ENCODE assay signal across 31 cellular contexts in the genomic region with DNA sequence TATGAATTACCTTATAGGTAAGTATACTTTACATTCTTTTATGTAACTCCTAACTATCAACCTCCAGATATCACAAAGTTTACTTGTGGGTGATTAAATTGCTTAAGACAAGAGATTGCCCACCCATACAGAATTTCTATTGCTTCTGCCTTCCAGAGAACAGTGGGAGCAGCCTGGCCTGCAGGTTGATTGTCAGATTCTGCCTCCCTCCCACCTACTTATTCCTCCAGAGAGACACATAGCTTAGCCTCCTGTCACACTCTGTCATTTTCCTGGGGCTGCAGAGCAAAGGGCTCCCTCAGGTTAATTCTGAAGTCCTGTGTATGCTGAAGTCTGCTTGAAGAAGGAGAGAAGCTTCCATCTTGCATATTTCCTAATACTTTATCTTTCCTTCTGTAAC.
"Had no signal": no experiment of that assay in that cellular context is flagged by ENCODE, and none has a peak within 500 bp of the region (broad histone marks: within the 10 kb centered on the region; RNA-seq: fewer than 3 reads in every experiment).

No MANE protein-coding gene starts in this region.

- H3K4me1 Mint-ChIP-seq: brain had no signal

- ATAC-seq: activated CD8-positive, alpha-beta T cell treated with anti-CD3 and anti-CD28 coated beads for 36 hours; esophagus mucosa; heart right ventricle; left lobe of liver; mucosa of descending colon; pancreas; psoas muscle had no signal

- H3K4me3 Mint-ChIP-seq: activated CD8-positive, alpha-beta T cell treated with anti-CD3 and anti-CD28 coated beads for 36 hours; activated naive CD8-positive, alpha-beta T cell treated with anti-CD3 and anti-CD28 coated beads for 36 hours; brain; endodermal cell; neural crest cell; T-helper 1 cell treated with Interleukin-12 subunit alpha and Interleukin-12 subunit beta and Interleukin-4 antibody, amounts not matched to agents 30 μg/mL and 1 μg/mL, for 36 hours had no signal

- FAIRE-seq: pancreas, TTC549, urothelium cell line had no signal

- DNase-seq: activated CD4-positive, alpha-beta T cell treated with anti-CD3 and anti-CD28 coated beads, Interleukin-2, amount 50 U/mL, for 1 hour; activated CD4-positive, CD25-positive, alpha-beta regulatory T cell treated with anti-CD3 and anti-CD28 coated beads, Interleukin-2, amount 50 U/mL, for 72 hours; activated CD8-positive, alpha-beta T cell treated with anti-CD3 and anti-CD28 coated beads for 36 hours; activated effector memory CD4-positive, alpha-beta T cell treated with Interleukin-2 at 50 U/mL for 16 hours; activated naive CD4-positive, alpha-beta T cell treated with Interleukin-2 at 50 U/mL for 16 hours; activated naive CD8-positive, alpha-beta T cell treated with anti-CD3 and anti-CD28 coated beads for 36 hours; activated T-cell treated with anti-CD3 and anti-CD28 coated beads, Interleukin-2, amount 50 U/mL, for 48 hours; adrenal gland; foreskin fibroblast; heart right ventricle; kidney glomerular epithelial cell; mesenchymal stem cell; mucosa of descending colon; pancreas; psoas muscle; SK-N-SH; stimulated activated CD4-positive, alpha-beta T cell treated with anti-CD3 and anti-CD28 coated beads, Interleukin-1b, Interleukin-23, amount 100 ng/mL, for 48 hours; stimulated activated CD4-positive, alpha-beta T cell treated with anti-CD3 and anti-CD28 coated beads, Interleukin-4, amount 100 ng/mL, for 4 hours; stimulated activated CD8-positive, alpha-beta memory T cell treated with anti-CD3 and anti-CD28 coated beads, Interleukin-4, amount 100 ng/mL, for 48 hours; stimulated activated naive CD4-positive, alpha-beta T cell; SW 1271; T-helper 9 cell; WERI-Rb-1 had no signal

- H3K9me3 Mint-ChIP-seq: activated CD8-positive, alpha-beta T cell treated with anti-CD3 and anti-CD28 coated beads for 36 hours; activated naive CD8-positive, alpha-beta T cell treated with anti-CD3 and anti-CD28 coated beads for 36 hours; brain; endodermal cell; neural crest cell; T-helper 1 cell treated with Interleukin-12 subunit alpha and Interleukin-12 subunit beta and Interleukin-4 antibody, amounts not matched to agents 30 μg/mL and 1 μg/mL, for 36 hours had no signal

- H3K27me3 Mint-ChIP-seq: activated CD8-positive, alpha-beta T cell treated with anti-CD3 and anti-CD28 coated beads for 36 hours; activated naive CD8-positive, alpha-beta T cell treated with anti-CD3 and anti-CD28 coated beads for 36 hours; brain had no signal

- H3K27ac Mint-ChIP-seq: activated CD8-positive, alpha-beta T cell treated with anti-CD3 and anti-CD28 coated beads for 36 hours; activated naive CD8-positive, alpha-beta T cell treated with anti-CD3 and anti-CD28 coated beads for 36 hours; brain; T-helper 1 cell treated with Interleukin-12 subunit alpha and Interleukin-12 subunit beta and Interleukin-4 antibody, amounts not matched to agents 30 μg/mL and 1 μg/mL, for 36 hours had no signal
